Comparison of ENCODE assay signal across 8 cellular contexts in the genomic region with DNA sequence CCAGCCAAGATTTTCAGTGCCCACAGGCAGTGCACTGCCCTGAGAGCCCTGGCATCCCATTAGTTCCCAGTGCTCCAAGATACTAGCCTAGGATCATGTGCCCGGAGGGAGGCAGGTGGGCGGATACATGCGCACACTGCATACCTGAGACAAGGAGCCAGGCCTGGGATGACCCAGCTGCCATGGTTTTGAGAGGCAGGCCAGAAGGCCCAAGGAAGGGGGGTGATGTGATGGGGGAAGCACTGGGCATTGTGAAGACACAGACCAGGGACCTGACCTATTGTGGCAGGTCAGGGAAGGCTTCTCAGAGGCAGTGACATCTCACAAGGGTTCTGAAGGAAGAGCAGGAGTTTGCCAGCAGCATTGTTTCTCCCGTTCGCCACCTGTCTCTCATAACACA. TPM values are rescaled to one million over a fixed set of nuclear protein-coding genes. Genes with fewer than 3 reads are reported as not detected.
DNase-seq lines count a peak whose midpoint lies in the region; ATAC-seq, FAIRE-seq and TF ChIP-seq lines count a peak whose summit lies in the region.

No MANE protein-coding gene starts in this region.

- H3K27me3 ChIP-seq in tibial artery: no peaks in the 10 kb centered on the region

- H3K27ac ChIP-seq in tibial artery: peak overlapping the region; percentile 97 to 99

- ATAC-seq in HG03196 (IDR thresholded peaks at IDR 0.05; ENCODE audit: unreplicated experiment): no peak

- no peaks in the 10 kb centered on the region for H3K9me3 ChIP-seq in tibial artery

- H3K36me3 ChIP-seq in tibial artery: peaks cover 29 to 47% (median 38%) of the 10 kb centered on the region in 3 donors

- H3K4me1 ChIP-seq in tibial artery: peaks cover 0 to 74% (median 66%) of the 10 kb centered on the region in 4 donors

- no peak for TF ChIP-seq CTCF in tibial artery (IDR thresholded peaks at IDR 0.05)

- FAIRE-seq in frontal cortex (lab: Jason Lieb, UNC): no peak

- peak; percentile 36 for DNase-seq in activated T-cell treated with anti-CD3 and anti-CD28 coated beads, Interleukin-2, amount 50 U/mL, for 1 hour
- DNase-seq in activated T-cell treated with anti-CD3 and anti-CD28 coated beads for 4 hours: no peak
- DNase-seq in activated naive CD4-positive, alpha-beta T cell treated with anti-CD3 and anti-CD28 coated beads, Interleukin-2, amount 50 U/mL, for 16 hours: peak; percentile 16
- DNase-seq in kidney tubule cell (ENCODE audit: low spot score): peak; percentile 54
- no peak for DNase-seq in tibial artery
- no peak for DNase-seq in NCI-H345 (lab: John Stamatoyannopoulos, UW)
- DNase-seq in frontal cortex (ENCODE audit: low spot score in 2 of 2): no peak

- intact Hi-C loops in tibial artery (cut with DNase I; ENCODE audit: low total_unique reads): no loop called here

- H3K4me3 ChIP-seq in tibial artery: peak overlapping the region; percentile 89 to 96

RNA-seq across cellular contexts. Expression of a gene that starts 3.6 kb away (rescaled TPM):
- total RNA-seq in frontal cortex: 0.41 TPM

RNA-seq across cellular contexts. Expression of a gene that starts 36.6 kb away (rescaled TPM):
- 147 TPM for total RNA-seq in frontal cortex

Comparison
In these comparisons a context has a peak if more than half of its experiments do, and no peak if none do; other contexts are left out.
1. DNase-seq: peak in activated T-cell treated with anti-CD3 and anti-CD28 coated beads, Interleukin-2, amount 50 U/mL, for 1 hour (single experiment), activated naive CD4-positive, alpha-beta T cell treated with anti-CD3 and anti-CD28 coated beads, Interleukin-2, amount 50 U/mL, for 16 hours (single experiment) and kidney tubule cell (single experiment); none in activated T-cell treated with anti-CD3 and anti-CD28 coated beads for 4 hours (single experiment), tibial artery (0 of 2), NCI-H345 (single experiment) and frontal cortex (0 of 2).